ENCODE assay signal across 21 cellular contexts in the genomic region with DNA sequence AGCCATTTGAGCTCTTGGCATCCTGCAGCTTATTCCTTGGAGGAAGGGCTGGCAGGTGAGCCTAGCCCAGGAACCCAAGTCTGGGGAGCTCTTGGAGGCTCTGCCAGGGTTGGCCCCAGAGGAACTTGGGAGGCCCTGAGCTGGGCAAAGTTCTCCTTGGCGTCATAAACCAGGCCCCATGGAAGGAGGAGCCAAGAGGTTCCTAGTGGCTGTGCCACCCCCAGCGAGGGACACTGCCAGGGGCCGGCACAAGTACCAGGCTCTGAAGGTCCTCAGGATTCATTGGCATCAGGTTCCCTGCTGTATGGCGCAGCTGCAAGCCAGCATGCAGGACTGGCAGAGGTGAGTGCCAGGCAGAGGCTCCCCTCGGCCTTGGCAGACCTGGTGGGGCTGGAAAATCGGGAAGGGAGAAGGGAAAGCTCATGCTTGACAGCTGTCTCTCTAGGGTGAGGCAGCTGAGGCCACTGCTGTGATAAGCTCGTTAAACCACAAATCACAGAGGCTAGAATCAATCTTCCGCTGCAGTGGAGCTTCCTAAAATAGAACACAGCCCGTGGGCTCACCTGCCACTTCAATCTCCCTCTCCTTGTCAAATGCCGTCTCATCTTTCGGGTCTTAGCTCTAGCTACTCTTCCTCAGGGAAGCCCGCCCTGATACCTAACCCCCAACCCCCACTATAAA. TPM values are rescaled to one million over a fixed set of nuclear protein-coding genes. Genes with fewer than 3 reads are reported as not detected.
A peak's percentile ranks its signal among the peaks of the same experiment; 100 is the strongest.
DNase-seq lines count a peak whose midpoint lies in the region; ATAC-seq and TF ChIP-seq lines count a peak whose summit lies in the region.
"Had no signal": no experiment of that assay in that cellular context is flagged by ENCODE, and none has a peak within 500 bp of the region (broad histone marks: within the 10 kb centered on the region; RNA-seq: fewer than 3 reads in every experiment).

No MANE protein-coding gene starts in this region.

- no peak for TF ChIP-seq CTCF in right lobe of liver (IDR thresholded peaks at IDR 0.05)

- intact Hi-C loops in right lobe of liver (cut with DNase I), result no loop called here
- intact Hi-C loops in sciatic nerve (cut with DNase I), result no loop called here

- H3K9me3 Mint-ChIP-seq in activated naive CD8-positive, alpha-beta T cell treated with anti-CD3 and anti-CD28 coated beads, Interleukin-2, amount 50 U/mL, for 24 hours, result no peaks in the 10 kb centered on the region
- H3K9me3 Mint-ChIP-seq: activated T-cell treated with anti-CD3 and anti-CD28 coated beads, Interleukin-2, amount 50 U/mL, for 4 hours; dendritic cell treated with granulocyte-macrophage colony-stimulating factor and Interleukin-4, amounts not matched to agents 40 ng/mL and 50 ng/mL, for 4 days; type B pancreatic cell had no signal

- peak overlapping the region in 1 of 3 donors; percentile 23 for H3K27ac ChIP-seq in right lobe of liver
- H3K27ac ChIP-seq: brain microvascular endothelial cell had no signal

- H3K4me3 ChIP-seq in right lobe of liver, result peak overlapping the region in 1 of 3 donors; percentile 16

- H3K4me3 Mint-ChIP-seq in activated naive CD8-positive, alpha-beta T cell treated with anti-CD3 and anti-CD28 coated beads, Interleukin-2, amount 50 U/mL, for 24 hours, result no peak overlapping the region
- H3K4me3 Mint-ChIP-seq: activated CD8-positive, alpha-beta T cell treated with anti-CD3 and anti-CD28 coated beads, Interleukin-2, amount 10 ng/mL, durations not matched to agents 7 days and 5 days; activated naive CD8-positive, alpha-beta T cell; activated T-cell treated with anti-CD3 and anti-CD28 coated beads, Interleukin-2, amount 50 U/mL, for 4 hours; B cell; dendritic cell treated with granulocyte-macrophage colony-stimulating factor and Interleukin-4, amounts not matched to agents 40 ng/mL and 50 ng/mL, for 4 days; type B pancreatic cell had no signal

- H3K27me3 ChIP-seq in right lobe of liver, result no peaks in the 10 kb centered on the region
- H3K27me3 ChIP-seq: brain microvascular endothelial cell had no signal

- H3K36me3 ChIP-seq in right lobe of liver, result no peaks in the 10 kb centered on the region
- H3K36me3 ChIP-seq: brain microvascular endothelial cell had no signal

- no peaks in the 10 kb centered on the region for H3K9me3 ChIP-seq in right lobe of liver
- H3K9me3 ChIP-seq: SK-N-SH had no signal

- no peaks in the 10 kb centered on the region for H3K4me1 Mint-ChIP-seq in activated naive CD8-positive, alpha-beta T cell treated with anti-CD3 and anti-CD28 coated beads, Interleukin-2, amount 50 U/mL, for 24 hours
- H3K4me1 Mint-ChIP-seq: B cell had no signal

- no peak overlapping the region for H3K27ac Mint-ChIP-seq in activated naive CD8-positive, alpha-beta T cell treated with anti-CD3 and anti-CD28 coated beads, Interleukin-2, amount 50 U/mL, for 24 hours
- H3K27ac Mint-ChIP-seq: activated CD8-positive, alpha-beta T cell treated with anti-CD3 and anti-CD28 coated beads, Interleukin-2, amount 10 ng/mL, durations not matched to agents 7 days and 5 days; activated naive CD8-positive, alpha-beta T cell; B cell; dendritic cell treated with granulocyte-macrophage colony-stimulating factor and Interleukin-4, amounts not matched to agents 40 ng/mL and 50 ng/mL, for 4 days; type B pancreatic cell had no signal

- DNase-seq in OCI-M1 (lab: John Stamatoyannopoulos, UW), result peak; percentile 19
- no peak for DNase-seq in activated naive CD8-positive, alpha-beta T cell treated with anti-CD3 and anti-CD28 coated beads, Interleukin-2, amount 50 U/mL, for 24 hours
- DNase-seq in right lobe of liver, result peak in 2 of 3 donors; percentile 63 to 68
- DNase-seq in sciatic nerve (ENCODE audit: low spot score), result peak; percentile 47
- no peak for DNase-seq in germinal center (ENCODE audit: low spot score)
- DNase-seq: activated CD8-positive, alpha-beta T cell treated with anti-CD3 and anti-CD28 coated beads, Interleukin-2, amount 10 ng/mL, durations not matched to agents 7 days and 5 days; activated T-cell treated with anti-CD3 and anti-CD28 coated beads, Interleukin-2, amount 50 U/mL, for 4 hours; brain microvascular endothelial cell; EL; mesendoderm; NCI-H1105; NCI-H2081 treated with DMSO at 0.1 percent for 48 hours; nucleus accumbens; SK-N-SH; stimulated activated naive CD4-positive, alpha-beta T cell treated with Interleukin-2 at 50 U/mL for 16 hours had no signal

- H3K4me1 ChIP-seq in right lobe of liver, result peaks cover 0 to 35% (median 22%) of the 10 kb centered on the region in 4 donors

- no peaks in the 10 kb centered on the region for H3K36me3 Mint-ChIP-seq in activated naive CD8-positive, alpha-beta T cell treated with anti-CD3 and anti-CD28 coated beads, Interleukin-2, amount 50 U/mL, for 24 hours (ENCODE audit: low read depth)
- H3K36me3 Mint-ChIP-seq: activated naive CD8-positive, alpha-beta T cell; type B pancreatic cell had no signal

- 57% methylated on average over 2 of the region's 12 CpGs for WGBS in right lobe of liver (ENCODE audit: insufficient coverage, low coverage, low lambda C conversion rate, missing lambda C conversion rate)

- H3K27me3 Mint-ChIP-seq in activated naive CD8-positive, alpha-beta T cell treated with anti-CD3 and anti-CD28 coated beads, Interleukin-2, amount 50 U/mL, for 24 hours, result peaks cover 6% of the 10 kb centered on the region

- ATAC-seq in activated naive CD8-positive, alpha-beta T cell treated with anti-CD3 and anti-CD28 coated beads, Interleukin-2, amount 50 U/mL, for 24 hours, result peak; percentile 20
- ATAC-seq in right lobe of liver (peak; percentile 5 to 64 (median 50)), sciatic nerve (no peak), GM21447 (IDR thresholded peaks at IDR 0.05; ENCODE audit: unreplicated experiment) (no peak), HG02571 (IDR thresholded peaks at IDR 0.05; ENCODE audit: unreplicated experiment) (no peak)
- ATAC-seq: activated CD8-positive, alpha-beta T cell treated with anti-CD3 and anti-CD28 coated beads, Interleukin-2, amount 10 ng/mL, durations not matched to agents 7 days and 5 days; activated T-cell treated with anti-CD3 and anti-CD28 coated beads, Interleukin-2, amount 50 U/mL, for 4 hours had no signal

- TF ChIP-seq POLR2A in right lobe of liver (IDR thresholded peaks at IDR 0.05), result no peak

RNA-seq across cellular contexts. Expression of gene SYNPO, which starts 54.5 kb away (rescaled TPM):
- 10 to 100 TPM; 23.4 to 51.8 (median 35.6) TPM for total RNA-seq in right lobe of liver
- total RNA-seq in sciatic nerve, result 179 TPM

Comparison
In these comparisons a context has a peak if more than half of its experiments do, and no peak if none do; other contexts are left out.
1. DNase-seq: peak in OCI-M1 (single experiment), right lobe of liver (2 of 3) and sciatic nerve (single experiment); none in activated naive CD8-positive, alpha-beta T cell treated with anti-CD3 and anti-CD28 coated beads, Interleukin-2, amount 50 U/mL, for 24 hours (single experiment) and germinal center (single experiment).
2. ATAC-seq: peak in activated naive CD8-positive, alpha-beta T cell treated with anti-CD3 and anti-CD28 coated beads, Interleukin-2, amount 50 U/mL, for 24 hours (single experiment) and right lobe of liver (4 of 4); none in sciatic nerve (single experiment), GM21447 (single experiment) and HG02571 (single experiment).